In the genomic region with DNA sequence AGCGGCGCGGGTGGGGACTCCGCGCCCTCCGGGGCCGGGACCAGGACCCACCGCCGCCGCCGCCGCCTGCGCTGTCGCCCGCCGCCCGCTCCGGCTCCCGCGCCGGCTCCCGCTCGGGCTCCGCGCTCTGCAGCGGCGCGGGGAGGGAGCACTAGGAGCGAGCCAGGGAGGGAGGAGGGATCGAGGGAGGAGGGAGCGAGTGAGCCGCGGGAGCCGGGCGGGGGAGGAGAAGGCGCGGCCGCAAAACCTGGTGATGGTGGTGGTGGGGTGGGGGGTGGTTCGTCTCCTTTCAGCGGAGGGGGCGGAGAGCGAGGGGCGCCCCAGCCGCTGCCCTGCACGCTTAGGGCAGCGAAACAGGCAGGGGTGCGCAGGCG, we compare ENCODE assay signal across 9 cellular contexts. TPM values are rescaled to one million over a fixed set of nuclear protein-coding genes. Genes with fewer than 3 reads are reported as not detected.
DNase-seq lines count a peak whose midpoint lies in the region; ATAC-seq, FAIRE-seq and TF ChIP-seq lines count a peak whose summit lies in the region.
"Had no signal": no experiment of that assay in that cellular context is flagged by ENCODE, and none has a peak within 500 bp of the region (broad histone marks: within the 10 kb centered on the region; RNA-seq: fewer than 3 reads in every experiment).

A gene with protein sequence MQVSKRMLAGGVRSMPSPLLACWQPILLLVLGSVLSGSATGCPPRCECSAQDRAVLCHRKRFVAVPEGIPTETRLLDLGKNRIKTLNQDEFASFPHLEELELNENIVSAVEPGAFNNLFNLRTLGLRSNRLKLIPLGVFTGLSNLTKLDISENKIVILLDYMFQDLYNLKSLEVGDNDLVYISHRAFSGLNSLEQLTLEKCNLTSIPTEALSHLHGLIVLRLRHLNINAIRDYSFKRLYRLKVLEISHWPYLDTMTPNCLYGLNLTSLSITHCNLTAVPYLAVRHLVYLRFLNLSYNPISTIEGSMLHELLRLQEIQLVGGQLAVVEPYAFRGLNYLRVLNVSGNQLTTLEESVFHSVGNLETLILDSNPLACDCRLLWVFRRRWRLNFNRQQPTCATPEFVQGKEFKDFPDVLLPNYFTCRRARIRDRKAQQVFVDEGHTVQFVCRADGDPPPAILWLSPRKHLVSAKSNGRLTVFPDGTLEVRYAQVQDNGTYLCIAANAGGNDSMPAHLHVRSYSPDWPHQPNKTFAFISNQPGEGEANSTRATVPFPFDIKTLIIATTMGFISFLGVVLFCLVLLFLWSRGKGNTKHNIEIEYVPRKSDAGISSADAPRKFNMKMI (minus strand): TSS at position 153 of the 374 bp plus-strand sequence. CDS start 597 bp downstream, outside the sequence.

- no peak within 1 kb of the TSS for H3K9ac ChIP-seq in IMR-90 (ENCODE audit: low read depth, low read length)

- H3K4me1 Mint-ChIP-seq in chondrocyte (ENCODE audit: low read depth): peaks cover 16% of the 10 kb centered on the region

- H3K4me2 ChIP-seq in IMR-90 (ENCODE audit: low read depth, low read length): peak within 1 kb of the TSS; percentile 91

- H3K9me3 ChIP-seq in IMR-90 (ENCODE audit: control insufficient read depth, insufficient read depth, low read length) (no peaks in the 10 kb centered on the region; the same call in 1 of the 2 replicates), lower lobe of right lung (no peaks in the 10 kb centered on the region), tibial artery (no peaks in the 10 kb centered on the region)

- no peaks in the 10 kb centered on the region for H3K9me1 ChIP-seq in IMR-90 (ENCODE audit: insufficient read depth, low read length)

- peak within 1 kb of the TSS; percentile 93 for H2AFZ ChIP-seq in IMR-90 (replicated peaks; ENCODE audit: low read length, poor library complexity)

- H3K27me3 Mint-ChIP-seq in chondrocyte (ENCODE audit: low read depth): peaks cover 24% of the 10 kb centered on the region

- no peak within 1 kb of the TSS for H4K91ac ChIP-seq in IMR-90 (ENCODE audit: insufficient read depth, low read depth, low read length)

- H3K27ac Mint-ChIP-seq in chondrocyte (ENCODE audit: unreplicated experiment): no peak within 1 kb of the TSS

- H3K4me3 ChIP-seq in AG04449 (ENCODE audit: low read depth, low read length) (peak within 1 kb of the TSS; percentile 52), IMR-90 (ENCODE audit: insufficient read depth, low read depth, low read length) (peak within 1 kb of the TSS; percentile 34), lower lobe of right lung (peak within 1 kb of the TSS; percentile 60), tibial artery (peak within 1 kb of the TSS; percentile 48 to 59)

- no peak within 1 kb of the TSS for H3K27ac ChIP-seq in IMR-90 (ENCODE audit: insufficient read depth, low read length)
- H3K27ac ChIP-seq in lower lobe of right lung: no peak within 1 kb of the TSS
- H3K27ac ChIP-seq in tibial artery: peak within 1 kb of the TSS in 1 of 2 donors; percentile 19
- H3K27ac ChIP-seq: epithelial cell of prostate had no signal

- TF ChIP-seq CTCF in AG04449 (IDR thresholded peaks at IDR 0.05; ENCODE audit: insufficient read depth, low read length, missing control alignments): no peak
- TF ChIP-seq CTCF in IMR-90 (conservative IDR thresholded peaks at IDR 0.05; ENCODE audit: low read depth, low read length): no peak
- no peak for TF ChIP-seq CTCF in chondrocyte (IDR thresholded peaks at IDR 0.05)
- TF ChIP-seq CTCF in lower lobe of right lung (IDR thresholded peaks at IDR 0.05): no peak
- TF ChIP-seq CTCF in tibial artery (IDR thresholded peaks at IDR 0.05): no peak

- dilution Hi-C loops in IMR-90 (cut with HindIII; ENCODE audit: low sequenced_read_pairs, unreplicated experiment): no loop called here

- H3K9me3 Mint-ChIP-seq in chondrocyte (ENCODE audit: low read depth): peaks cover 3% of the 10 kb centered on the region

- H2AK5ac ChIP-seq in IMR-90 (ENCODE audit: low read depth, low read length): no peak within 1 kb of the TSS

- no peak within 1 kb of the TSS for H3K18ac ChIP-seq in IMR-90 (ENCODE audit: low read depth, low read length)

- TF ChIP-seq POLR2A in IMR-90 (IDR thresholded peaks at IDR 0.05; ENCODE audit: low read depth, low read length): no peak

- no peak within 1 kb of the TSS for H3K56ac ChIP-seq in IMR-90 (ENCODE audit: extremely low read depth, insufficient read depth, low read length)

- no peak within 1 kb of the TSS for H3K23ac ChIP-seq in IMR-90 (ENCODE audit: low read depth, low read length)

- CTCF ChIA-PET in AG04449 (lab: Yijun Ruan, JAX): interaction anchor here (0.6 to 4.6 kb wide), 56 partner anchors 12 to 695 kb away, joined by 3 to 161 read pairs (median 4); no protein-coding TSS in a partner anchor
- CTCF ChIA-PET in IMR-90 (lab: Yijun Ruan, JAX): interaction anchor here (0.6 to 2.6 kb wide), 12 partner anchors 10 to 530 kb away, joined by 3 to 19 read pairs (median 3); no protein-coding TSS in a partner anchor

- no peak within 1 kb of the TSS for H4K5ac ChIP-seq in IMR-90 (ENCODE audit: low read depth, low read length)

- DNase-seq in AG04449 (ENCODE audit: low read depth, low spot score) (no peak), IMR-90 (no peak), chondrocyte (ENCODE audit: low spot score) (no peak), lower lobe of right lung (no peak), tibial artery (no peak), NCI-H446 treated with DMSO at 0.1 percent for 48 hours (lab: John Stamatoyannopoulos, UW) (no peak), NCI-H1694 treated with DMSO at 0.1 percent for 48 hours (lab: John Stamatoyannopoulos, UW) (no peak), HTR-8/SVneo (ENCODE audit: insufficient read length, low spot score) (no peak)

- 0% methylated on average over 11 of the region's 48 CpGs; no CpG with 5 or more reads in 1 of the 2 experiments for WGBS in IMR-90 (ENCODE audit: extremely low coverage in 2 of 2, insufficient read length in 1 of 2), 2 experiments

- H4K8ac ChIP-seq in IMR-90 (ENCODE audit: low read depth in 2 of 2, low read length in 2 of 2): no peak within 1 kb of the TSS

- intact Hi-C loops in IMR-90 (cut with micrococcal nuclease): loop anchor here (1.0 to 5.0 kb wide), 4 partner anchors 189 to 515 kb away; no protein-coding TSS in a partner anchor
- intact Hi-C loops in lower lobe of right lung (cut with DNase I): no loop called here
- intact Hi-C loops in tibial artery (cut with DNase I; ENCODE audit: low total_unique reads): loop anchor here (5.0 kb wide), 1 partner anchor 190 kb away; no protein-coding TSS in a partner anchor

- POLR2A ChIA-PET in AG04449 (lab: Yijun Ruan, JAX): no interaction called here
- POLR2A ChIA-PET in IMR-90 (lab: Charles Lee; ENCODE audit: unreplicated experiment): no interaction called here

- no peaks in the 10 kb centered on the region for H3K36me3 Mint-ChIP-seq in chondrocyte (ENCODE audit: low read depth)

- peak within 1 kb of the TSS; percentile 88 for H2AK9ac ChIP-seq in IMR-90 (replicated peaks; ENCODE audit: low read depth, low read length, poor library complexity)

- TF ChIP-seq RAD21 in IMR-90 (IDR thresholded peaks at IDR 0.05; ENCODE audit: low read length): no peak

- H2BK20ac ChIP-seq in IMR-90 (ENCODE audit: low read depth, low read length): no peak within 1 kb of the TSS

- H4K20me1 ChIP-seq in IMR-90 (ENCODE audit: insufficient read depth, low read length): 0 out of 2 replicates have a peak, but pooled peaks cover 4% of the 10 kb centered on the region

- no peak within 1 kb of the TSS for H3K14ac ChIP-seq in IMR-90 (replicated peaks; ENCODE audit: low read depth, low read length)

- no peak within 1 kb of the TSS for H2BK15ac ChIP-seq in IMR-90 (ENCODE audit: low read depth, low read length)

- in situ Hi-C loops in IMR-90 (cut with MboI; ENCODE audit: low sequenced_read_pairs): no loop called here

- no peak within 1 kb of the TSS for H2BK120ac ChIP-seq in IMR-90 (ENCODE audit: low read depth, low read length)

- H3K36me3 ChIP-seq in IMR-90 (ENCODE audit: control insufficient read depth, insufficient read depth, low read length) (no peaks in the 10 kb centered on the region), lower lobe of right lung (no peaks in the 10 kb centered on the region), tibial artery (no peaks in the 10 kb centered on the region)

- H3K4ac ChIP-seq in IMR-90 (ENCODE audit: low read depth, low read length): no peak within 1 kb of the TSS

- H3K4me3 Mint-ChIP-seq in chondrocyte (ENCODE audit: unreplicated experiment): peak within 1 kb of the TSS; percentile 69

- no peak for FAIRE-seq in HTR-8/SVneo (lab: Jason Lieb, UNC)

- H3K79me1 ChIP-seq in IMR-90 (ENCODE audit: low read depth in 1 of 2, low read length in 2 of 2): no peaks in the 10 kb centered on the region

- BruUV-seq in IMR-90 (replicated peaks; lab: Mats Ljungman, UMichigan): no TSS peak

- H3K27me3 ChIP-seq in IMR-90 (ENCODE audit: control insufficient read depth, insufficient read depth, low read length) (peaks cover 83% of the 10 kb centered on the region), lower lobe of right lung (ENCODE audit: low read depth) (peaks cover 51% of the 10 kb centered on the region), tibial artery (peaks cover 0 to 73% of the 10 kb centered on the region in 2 donors)

- H3K4me1 ChIP-seq in IMR-90 (ENCODE audit: control insufficient read depth, insufficient read depth, low read length) (peaks cover 3% of the 10 kb centered on the region; the same call in 1 of the 2 replicates), lower lobe of right lung (peaks cover 11% of the 10 kb centered on the region), tibial artery (peaks cover 0 to 38% (median 27%) of the 10 kb centered on the region in 4 donors)

- H2BK5ac ChIP-seq in IMR-90 (ENCODE audit: low read depth, low read length, poor library complexity, severe bottlenecking): no peak within 1 kb of the TSS

- ATAC-seq in IMR-90 (ENCODE audit: low read depth) (peak; percentile 3), lower lobe of right lung (peak in 1 of 2 donors; percentile 9)

TF ChIP-seq in IMR-90, 13 proteins besides CTCF, POLR2A, EP300 and RAD21 (continues in another document):
- TF ChIP-seq CHD1 (IDR thresholded peaks at IDR 0.05; ENCODE audit: low read depth, low read length): no peak
- no peak for TF ChIP-seq BHLHE40 (IDR thresholded peaks at IDR 0.05; ENCODE audit: low read depth, low read length)
- no peak for TF ChIP-seq NFE2L2 (IDR thresholded peaks at IDR 0.05; ENCODE audit: low read depth, low read length)
- no peak for TF ChIP-seq FOS (IDR thresholded peaks at IDR 0.05; ENCODE audit: low read depth, low read length)

RNA-seq across cellular contexts. Expression of the gene that starts here (rescaled TPM):
- not detected in 2 replicates for total RNA-seq in IMR-90 (2012; rRNA removed)
- polyA plus RNA-seq in IMR-90 (2012; rRNA removed): 0.05 and 0.13 TPM in 2 replicates
- 0.14 TPM in 1 of 2 replicates, not detected in the other for polyA plus RNA-seq in IMR-90 (2012; cell fraction: cytosol; rRNA removed)
- polyA plus RNA-seq in IMR-90 (2012; cell fraction: nucleus; rRNA removed; ENCODE audit: low replicate concordance): 0.04 TPM in 1 of 2 replicates, not detected in the other
- 5.1 to 12.2 TPM (median 12.0 TPM) in 3 replicates for total RNA-seq in chondrocyte
- total RNA-seq in lower lobe of right lung: 0.86 TPM

Comparison
In these comparisons a context has a peak if more than half of its experiments do, and no peak if none do; other contexts are left out.
1. Peak in ATAC-seq, H3K4me3 ChIP-seq and H3K4me2 ChIP-seq in IMR-90; RNA of the gene not detected or under 1 TPM.